ENCODE assay signal across 15 cellular contexts in genomic region chr2:40373093-40373492, GRCh38.
DNase-seq lines count a peak whose midpoint lies in the region; ATAC-seq and TF ChIP-seq lines count a peak whose summit lies in the region.
"Had no signal": no experiment of that assay in that cellular context is flagged by ENCODE, and none has a peak within 500 bp of the region (broad histone marks: within the 10 kb centered on the region; RNA-seq: fewer than 3 reads in every experiment).

No MANE protein-coding gene starts in this region.

- H3K4me2 ChIP-seq in IMR-90 (ENCODE audit: low read depth, low read length): no peak overlapping the region

- ATAC-seq in IMR-90 (ENCODE audit: low read depth) (no peak), HG02759 (IDR thresholded peaks at IDR 0.05; ENCODE audit: unreplicated experiment) (no peak)

- no peak overlapping the region for H2BK120ac ChIP-seq in IMR-90 (ENCODE audit: low read depth, low read length)

- in situ Hi-C loops in IMR-90 (cut with MboI; ENCODE audit: low sequenced_read_pairs): no loop called here
- in situ Hi-C loops in G401 (cut with HindIII; ENCODE audit: low sequenced_read_pairs): no loop called here

- H3K36me3 ChIP-seq in IMR-90 (ENCODE audit: control insufficient read depth, insufficient read depth, low read length): no peaks in the 10 kb centered on the region
- no peaks in the 10 kb centered on the region for H3K36me3 ChIP-seq in adipocyte (ENCODE audit: control insufficient read depth, insufficient read depth, low read length, severe bottlenecking)
- no peaks in the 10 kb centered on the region for H3K36me3 ChIP-seq in muscle layer of colon (ENCODE audit: insufficient read depth, low read length)
- no peaks in the 10 kb centered on the region for H3K36me3 ChIP-seq in subcutaneous abdominal adipose tissue (ENCODE audit: control insufficient read depth in 5 of 5, insufficient read depth in 5 of 5, low read length in 5 of 5)
- H3K36me3 ChIP-seq: SJCRH30 had no signal

- 0 out of 2 replicates have a peak overlapping the region, but pooled peaks have one; percentile 17 for H2AK5ac ChIP-seq in IMR-90 (ENCODE audit: low read depth, low read length)

- no CpG with 5 or more reads among the region's 1 CpG for WGBS in IMR-90 (ENCODE audit: extremely low coverage in 2 of 2, insufficient read length in 1 of 2), 2 experiments

- H3K79me1 ChIP-seq in IMR-90 (ENCODE audit: low read depth in 1 of 2, low read length in 2 of 2): peaks cover 30 to 41% of the 10 kb centered on the region in 2 experiments

- H2BK5ac ChIP-seq in IMR-90 (ENCODE audit: low read depth, low read length, poor library complexity, severe bottlenecking): peak overlapping the region; percentile 96

- dilution Hi-C loops in IMR-90 (cut with HindIII; ENCODE audit: low sequenced_read_pairs, unreplicated experiment): no loop called here

- H3K4me1 ChIP-seq in IMR-90 (ENCODE audit: control insufficient read depth, insufficient read depth, low read length): peaks cover 15% of the 10 kb centered on the region
- peaks cover 34% of the 10 kb centered on the region for H3K4me1 ChIP-seq in adipocyte (ENCODE audit: control insufficient read depth, insufficient read depth, low read length)
- peaks cover 28% of the 10 kb centered on the region for H3K4me1 ChIP-seq in muscle layer of colon (ENCODE audit: insufficient read depth, low read length)
- H3K4me1 ChIP-seq in subcutaneous abdominal adipose tissue (ENCODE audit: control insufficient read depth in 5 of 5, insufficient read depth in 5 of 5, low read length in 5 of 5): peaks cover 0 to 23% (median 16%) of the 10 kb centered on the region in 5 donors

- H3K9me1 ChIP-seq in IMR-90 (ENCODE audit: insufficient read depth, low read length): no peaks in the 10 kb centered on the region; the same call in 1 of the 2 replicates

- H3K14ac ChIP-seq in IMR-90 (replicated peaks; ENCODE audit: low read depth, low read length): no peak overlapping the region; the same call in 1 of the 2 replicates

- CTCF ChIA-PET in IMR-90 (lab: Yijun Ruan, JAX): no interaction called here

- no peak for TF ChIP-seq POLR2A in IMR-90 (IDR thresholded peaks at IDR 0.05; ENCODE audit: low read depth, low read length)

- POLR2A ChIA-PET in IMR-90 (lab: Charles Lee; ENCODE audit: unreplicated experiment): no interaction called here

- no peak overlapping the region for H4K91ac ChIP-seq in IMR-90 (ENCODE audit: insufficient read depth, low read depth, low read length)

- no peak for TF ChIP-seq RAD21 in IMR-90 (IDR thresholded peaks at IDR 0.05; ENCODE audit: low read length)

- H3K23ac ChIP-seq in IMR-90 (ENCODE audit: low read depth, low read length): no peak overlapping the region

- peak overlapping the region; percentile 21; the same call in 1 of the 2 replicates for H3K18ac ChIP-seq in IMR-90 (ENCODE audit: low read depth, low read length)

- H4K8ac ChIP-seq in IMR-90 (ENCODE audit: low read depth in 2 of 2, low read length in 2 of 2): peak overlapping the region in 1 of 2 experiments; percentile 29; a peak in 1 of 4 replicates

- DNase-seq in IMR-90 (no peak), adipocyte (ENCODE audit: low read depth) (no peak), islet precursor cell (no peak), G401 (ENCODE audit: low spot score) (no peak)
- DNase-seq: CD8-positive, alpha-beta memory T cell; DMS 273 treated with DMSO at 0.1 percent for 48 hours; Karpas-422; MM.1S; NCI-H2029; NCI-H526 treated with DMSO at 0.1 percent for 48 hours; SJCRH30 had no signal

- no peak overlapping the region for H3K9ac ChIP-seq in IMR-90 (ENCODE audit: low read depth, low read length)
- peak overlapping the region; percentile 55 for H3K9ac ChIP-seq in adipocyte (ENCODE audit: low read length)
- no peak overlapping the region for H3K9ac ChIP-seq in muscle layer of colon (ENCODE audit: low read length)
- no peak overlapping the region for H3K9ac ChIP-seq in subcutaneous abdominal adipose tissue (ENCODE audit: low read length in 5 of 5)

- H2BK20ac ChIP-seq in IMR-90 (ENCODE audit: low read depth, low read length): peak overlapping the region; percentile 68

- no peak overlapping the region for H4K5ac ChIP-seq in IMR-90 (ENCODE audit: low read depth, low read length)

- no TSS peak for BruUV-seq in IMR-90 (replicated peaks; lab: Mats Ljungman, UMichigan)

- no peak overlapping the region for H2BK15ac ChIP-seq in IMR-90 (ENCODE audit: low read depth, low read length)

- no peak overlapping the region for H3K4me3 ChIP-seq in IMR-90 (ENCODE audit: insufficient read depth, low read depth, low read length)
- peak overlapping the region; percentile 47 for H3K4me3 ChIP-seq in adipocyte (ENCODE audit: low read length)
- H3K4me3 ChIP-seq in muscle layer of colon (ENCODE audit: low read depth in 1 of 2, low read length in 2 of 2): no peak overlapping the region
- no peak overlapping the region for H3K4me3 ChIP-seq in subcutaneous abdominal adipose tissue (ENCODE audit: low read depth in 1 of 5, low read length in 5 of 5)

- H3K27me3 ChIP-seq in IMR-90 (ENCODE audit: control insufficient read depth, insufficient read depth, low read length) (no peaks in the 10 kb centered on the region), adipocyte (replicated peaks; ENCODE audit: control insufficient read depth, insufficient read depth, low read length) (no peaks in the 10 kb centered on the region), muscle layer of colon (ENCODE audit: control insufficient read depth in 1 of 2, insufficient read depth in 2 of 2, low read length in 2 of 2) (no peaks in the 10 kb centered on the region), subcutaneous abdominal adipose tissue (ENCODE audit: control insufficient read depth in 5 of 5, insufficient read depth in 4 of 5, low read length in 5 of 5) (no peaks in the 10 kb centered on the region)
- H3K27me3 ChIP-seq: SJCRH30 had no signal

- H4K20me1 ChIP-seq in IMR-90 (ENCODE audit: insufficient read depth, low read length): no peaks in the 10 kb centered on the region

- H3K9me3 ChIP-seq in IMR-90 (ENCODE audit: control insufficient read depth, insufficient read depth, low read length) (no peaks in the 10 kb centered on the region), adipocyte (ENCODE audit: control insufficient read depth, low read length) (no peaks in the 10 kb centered on the region), muscle layer of colon (ENCODE audit: low read length) (no peaks in the 10 kb centered on the region), subcutaneous abdominal adipose tissue (ENCODE audit: control insufficient read depth in 5 of 5, low read length in 5 of 5) (no peaks in the 10 kb centered on the region)
- H3K9me3 ChIP-seq: SJCRH30 had no signal

- no peak overlapping the region for H2AK9ac ChIP-seq in IMR-90 (replicated peaks; ENCODE audit: low read depth, low read length, poor library complexity)

- H3K27ac ChIP-seq in IMR-90 (ENCODE audit: insufficient read depth, low read length) (0 out of 2 replicates have a peak overlapping the region, but pooled peaks have one; percentile 7), muscle layer of colon (ENCODE audit: low read depth, low read length) (peak overlapping the region; percentile 79), subcutaneous abdominal adipose tissue (ENCODE audit: low read depth, low read length) (peak overlapping the region; percentile 69)
- H3K27ac ChIP-seq: RWPE1 had no signal

- H3K56ac ChIP-seq in IMR-90 (ENCODE audit: extremely low read depth, insufficient read depth, low read length): no peak overlapping the region

- no peak overlapping the region for H3K4ac ChIP-seq in IMR-90 (ENCODE audit: low read depth, low read length)

- TF ChIP-seq CTCF in IMR-90 (conservative IDR thresholded peaks at IDR 0.05; ENCODE audit: low read depth, low read length): no peak

- H2AFZ ChIP-seq in IMR-90 (replicated peaks; ENCODE audit: low read length, poor library complexity): no peak overlapping the region

- intact Hi-C loops in IMR-90 (cut with micrococcal nuclease): loop anchor here (5.0 kb wide), 5 partner anchors 59 to 271 kb away; no protein-coding TSS in a partner anchor

TF ChIP-seq in IMR-90, 13 proteins besides CTCF, POLR2A, EP300 and RAD21:
- no peak for TF ChIP-seq FOS (IDR thresholded peaks at IDR 0.05; ENCODE audit: low read depth, low read length)
- TF ChIP-seq, protein P1, sequence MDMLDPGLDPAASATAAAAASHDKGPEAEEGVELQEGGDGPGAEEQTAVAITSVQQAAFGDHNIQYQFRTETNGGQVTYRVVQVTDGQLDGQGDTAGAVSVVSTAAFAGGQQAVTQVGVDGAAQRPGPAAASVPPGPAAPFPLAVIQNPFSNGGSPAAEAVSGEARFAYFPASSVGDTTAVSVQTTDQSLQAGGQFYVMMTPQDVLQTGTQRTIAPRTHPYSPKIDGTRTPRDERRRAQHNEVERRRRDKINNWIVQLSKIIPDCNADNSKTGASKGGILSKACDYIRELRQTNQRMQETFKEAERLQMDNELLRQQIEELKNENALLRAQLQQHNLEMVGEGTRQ (IDR thresholded peaks at IDR 0.05; ENCODE audit: low read depth, low read length): no peak
- TF ChIP-seq BHLHE40 (IDR thresholded peaks at IDR 0.05; ENCODE audit: low read depth, low read length): no peak
- TF ChIP-seq CHD1 (IDR thresholded peaks at IDR 0.05; ENCODE audit: low read depth, low read length): no peak
- TF ChIP-seq MAFK (IDR thresholded peaks at IDR 0.05; ENCODE audit: low read depth, low read length): no peak
- TF ChIP-seq, protein P2, sequence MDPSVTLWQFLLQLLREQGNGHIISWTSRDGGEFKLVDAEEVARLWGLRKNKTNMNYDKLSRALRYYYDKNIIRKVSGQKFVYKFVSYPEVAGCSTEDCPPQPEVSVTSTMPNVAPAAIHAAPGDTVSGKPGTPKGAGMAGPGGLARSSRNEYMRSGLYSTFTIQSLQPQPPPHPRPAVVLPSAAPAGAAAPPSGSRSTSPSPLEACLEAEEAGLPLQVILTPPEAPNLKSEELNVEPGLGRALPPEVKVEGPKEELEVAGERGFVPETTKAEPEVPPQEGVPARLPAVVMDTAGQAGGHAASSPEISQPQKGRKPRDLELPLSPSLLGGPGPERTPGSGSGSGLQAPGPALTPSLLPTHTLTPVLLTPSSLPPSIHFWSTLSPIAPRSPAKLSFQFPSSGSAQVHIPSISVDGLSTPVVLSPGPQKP (IDR thresholded peaks at IDR 0.05; ENCODE audit: borderline replicate concordance, low read depth, low read length): no peak
- no peak for TF ChIP-seq NFE2L2 (IDR thresholded peaks at IDR 0.05; ENCODE audit: low read depth, low read length)
- TF ChIP-seq MAZ (IDR thresholded peaks at IDR 0.05; ENCODE audit: borderline replicate concordance, low read depth, low read length): no peak
- TF ChIP-seq RCOR1 (IDR thresholded peaks at IDR 0.05; ENCODE audit: insufficient replicate concordance, low read length): no peak
- TF ChIP-seq SMC3 (IDR thresholded peaks at IDR 0.05; ENCODE audit: low read depth, low read length): no peak
- no peak for TF ChIP-seq RFX5 (IDR thresholded peaks at IDR 0.05; ENCODE audit: low read depth, low read length)
- no peak for TF ChIP-seq CEBPB (IDR thresholded peaks at IDR 0.05; ENCODE audit: low read depth, low read length)
- TF ChIP-seq MXI1 (IDR thresholded peaks at IDR 0.05; ENCODE audit: borderline replicate concordance, low read depth, low read length): no peak

Comparison
In these comparisons a context has a peak if more than half of its experiments do, and no peak if none do; other contexts are left out.
1. H3K27ac ChIP-seq: peak in every context shown above with its lines; median percentile 79 in muscle layer of colon; 69 in subcutaneous abdominal adipose tissue; 7 in IMR-90.